In genomic region chr2:27323592-27324285, GRCh38 we compare ENCODE assay signal across 8 cellular contexts. TPM values are rescaled to one million over a fixed set of nuclear protein-coding genes. Genes with fewer than 3 reads are reported as not detected.
DNase-seq lines count a peak whose midpoint lies in the region; ATAC-seq and TF ChIP-seq lines count a peak whose summit lies in the region.

No MANE protein-coding gene starts in this region.

- H3K27me3 Mint-ChIP-seq in chondrocyte (ENCODE audit: low read depth): no peaks in the 10 kb centered on the region

- no peaks in the 10 kb centered on the region for H4K20me1 ChIP-seq in BLaER1

- no peaks in the 10 kb centered on the region for H3K9me3 Mint-ChIP-seq in chondrocyte (ENCODE audit: low read depth)

- H3K4me1 ChIP-seq in BLaER1 (peaks cover 33% of the 10 kb centered on the region), mucosa of descending colon (ENCODE audit: low read depth) (peaks cover 9% of the 10 kb centered on the region)

- TF ChIP-seq CTCF in NB4 (IDR thresholded peaks at IDR 0.05; ENCODE audit: low read depth, low read length): no peak
- no peak for TF ChIP-seq CTCF in chondrocyte (IDR thresholded peaks at IDR 0.05)
- TF ChIP-seq CTCF in mucosa of descending colon (IDR thresholded peaks at IDR 0.05): no peak

- peak overlapping the region; percentile 94 for H3K9ac ChIP-seq in BLaER1

- H3K36me3 Mint-ChIP-seq in chondrocyte (ENCODE audit: low read depth): peaks cover 20% of the 10 kb centered on the region

- intact Hi-C loops in mucosa of descending colon (cut with DNase I, micrococcal nuclease): no loop called here

- no peaks in the 10 kb centered on the region for H3K27me3 ChIP-seq in BLaER1

- peak overlapping the region; percentile 87 for H3K4me3 ChIP-seq in BLaER1
- peak overlapping the region; percentile 97 for H3K4me3 ChIP-seq in NB4 (ENCODE audit: low read depth, low read length)
- H3K4me3 ChIP-seq in mucosa of descending colon: peak overlapping the region; percentile 62

- DNase-seq in NB4 (ENCODE audit: low read depth) (no peak), chondrocyte (ENCODE audit: low spot score) (no peak), mucosa of descending colon (peak in 1 of 3 donors; percentile 12), amniotic stem cell (lab: John Stamatoyannopoulos, UW) (no peak), DMS79 (lab: John Stamatoyannopoulos, UW) (no peak), NCI-H446 (lab: John Stamatoyannopoulos, UW) (no peak)

- peaks cover 33% of the 10 kb centered on the region for H3K4me1 Mint-ChIP-seq in chondrocyte (ENCODE audit: low read depth)

- no peak for TF ChIP-seq POLR2A in NB4 (IDR thresholded peaks at IDR 0.05; ENCODE audit: extremely low read depth, insufficient read length)

- peak overlapping the region; percentile 99 for H3K27ac Mint-ChIP-seq in chondrocyte (ENCODE audit: unreplicated experiment)

- ATAC-seq in mucosa of descending colon: peak; percentile 5
- no peak for ATAC-seq in GM21526 (IDR thresholded peaks at IDR 0.05; ENCODE audit: low FRiP score, unreplicated experiment)

- peak overlapping the region; percentile 87 for H3K4me3 Mint-ChIP-seq in chondrocyte (ENCODE audit: unreplicated experiment)

- H3K9me3 ChIP-seq in BLaER1 (no peaks in the 10 kb centered on the region), mucosa of descending colon (no peaks in the 10 kb centered on the region)

- H3K4me2 ChIP-seq in BLaER1: peak overlapping the region; percentile 97

- H3K27ac ChIP-seq in BLaER1: peak overlapping the region; percentile 93

- H3K36me3 ChIP-seq in BLaER1: peaks cover 42% of the 10 kb centered on the region
- peaks cover 12% of the 10 kb centered on the region for H3K36me3 ChIP-seq in mucosa of descending colon (ENCODE audit: low read depth)

RNA-seq across cellular contexts. Expression of gene MPV17, which starts 0.8 kb away (rescaled TPM):
- total RNA-seq in chondrocyte (57.6 to 68.7 TPM (median 57.7 TPM) in 3 replicates), mucosa of descending colon (10 to 100 TPM; 39.5 to 49.0 (median 41.9) TPM)

RNA-seq across cellular contexts. Expression of gene UCN, which starts 15.5 kb away (rescaled TPM):
- total RNA-seq in chondrocyte (1.2 to 2.7 TPM (median 1.5 TPM) in 3 replicates), mucosa of descending colon (1 to 10 TPM in 1 of 3 donors, under 1 TPM in 2; 0.52 to 1.2 (median 0.92) TPM)

RNA-seq across cellular contexts. Expression of gene GTF3C2, which starts 32.8 kb away (rescaled TPM):
- 42.0 to 55.3 TPM (median 43.2 TPM) in 3 replicates for total RNA-seq in chondrocyte
- total RNA-seq in mucosa of descending colon: 10 to 100 TPM; 53.7 to 83.5 (median 56.9) TPM

RNA-seq across cellular contexts. Expression of gene TRIM54, which starts 41.5 kb away (rescaled TPM):
- total RNA-seq in chondrocyte: not detected in 3 replicates
- under 1 TPM in 1 of 3 donors, not detected in 2; 0.43 TPM for total RNA-seq in mucosa of descending colon

RNA-seq across cellular contexts. Expression of gene EIF2B4, which starts 46.4 kb away (rescaled TPM):
- 43.1 to 46.2 TPM (median 44.0 TPM) in 3 replicates for total RNA-seq in chondrocyte
- 10 to 100 TPM; 31.4 to 59.9 (median 34.0) TPM for total RNA-seq in mucosa of descending colon
